1 cellular context compared by ENCODE assay signal in the genomic region with DNA sequence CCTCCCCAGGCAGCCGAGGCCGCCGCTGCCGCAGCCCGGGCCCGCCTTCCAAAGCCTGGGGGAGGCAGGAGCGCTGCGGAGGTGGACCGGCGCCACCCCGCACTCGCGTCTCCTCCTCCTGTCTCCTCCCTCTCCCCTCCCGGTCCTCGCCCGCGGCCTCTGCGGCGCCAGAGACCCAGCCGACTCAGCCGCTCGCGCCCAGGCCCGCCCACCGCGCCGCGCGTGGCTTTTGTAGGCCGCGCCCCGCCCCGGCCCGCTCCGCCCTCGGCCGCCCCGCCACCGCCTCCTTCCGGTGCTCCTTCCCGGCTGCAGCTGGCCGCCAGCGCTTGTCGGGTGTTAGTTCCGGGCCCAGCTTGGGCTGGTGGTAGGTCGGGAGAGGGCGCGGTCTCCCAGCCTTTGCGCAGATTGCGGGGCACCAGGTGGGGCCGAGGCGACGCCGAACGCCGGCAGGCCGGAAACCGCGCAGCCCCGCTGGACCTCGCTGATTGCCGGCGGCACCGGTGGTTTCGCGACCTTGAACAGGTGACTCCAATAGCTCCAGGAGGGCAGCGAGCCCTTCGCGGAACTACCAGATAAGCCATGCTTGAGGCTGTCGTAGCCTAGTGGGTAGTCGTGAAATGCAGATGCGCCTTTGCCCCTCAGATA.
TF ChIP-seq lines count a peak whose summit lies in the region.

A gene with protein sequence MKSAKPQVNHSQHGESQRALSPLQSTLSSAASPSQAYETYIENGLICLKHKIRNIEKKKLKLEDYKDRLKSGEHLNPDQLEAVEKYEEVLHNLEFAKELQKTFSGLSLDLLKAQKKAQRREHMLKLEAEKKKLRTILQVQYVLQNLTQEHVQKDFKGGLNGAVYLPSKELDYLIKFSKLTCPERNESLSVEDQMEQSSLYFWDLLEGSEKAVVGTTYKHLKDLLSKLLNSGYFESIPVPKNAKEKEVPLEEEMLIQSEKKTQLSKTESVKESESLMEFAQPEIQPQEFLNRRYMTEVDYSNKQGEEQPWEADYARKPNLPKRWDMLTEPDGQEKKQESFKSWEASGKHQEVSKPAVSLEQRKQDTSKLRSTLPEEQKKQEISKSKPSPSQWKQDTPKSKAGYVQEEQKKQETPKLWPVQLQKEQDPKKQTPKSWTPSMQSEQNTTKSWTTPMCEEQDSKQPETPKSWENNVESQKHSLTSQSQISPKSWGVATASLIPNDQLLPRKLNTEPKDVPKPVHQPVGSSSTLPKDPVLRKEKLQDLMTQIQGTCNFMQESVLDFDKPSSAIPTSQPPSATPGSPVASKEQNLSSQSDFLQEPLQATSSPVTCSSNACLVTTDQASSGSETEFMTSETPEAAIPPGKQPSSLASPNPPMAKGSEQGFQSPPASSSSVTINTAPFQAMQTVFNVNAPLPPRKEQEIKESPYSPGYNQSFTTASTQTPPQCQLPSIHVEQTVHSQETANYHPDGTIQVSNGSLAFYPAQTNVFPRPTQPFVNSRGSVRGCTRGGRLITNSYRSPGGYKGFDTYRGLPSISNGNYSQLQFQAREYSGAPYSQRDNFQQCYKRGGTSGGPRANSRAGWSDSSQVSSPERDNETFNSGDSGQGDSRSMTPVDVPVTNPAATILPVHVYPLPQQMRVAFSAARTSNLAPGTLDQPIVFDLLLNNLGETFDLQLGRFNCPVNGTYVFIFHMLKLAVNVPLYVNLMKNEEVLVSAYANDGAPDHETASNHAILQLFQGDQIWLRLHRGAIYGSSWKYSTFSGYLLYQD (minus strand): TSS at position 202 of the 645 bp plus-strand sequence. CDS start 1,431 bp downstream, outside the sequence.

TF ChIP-seq in HepG2, 621 proteins besides CTCF, POLR2A, EP300 and RAD21 (continued from another document and continues in another):
- TF ChIP-seq RFXAP (CRISPR knock-in tag; IDR thresholded peaks at IDR 0.05; ENCODE audit: borderline replicate concordance) = no peak
- no peak for TF ChIP-seq ZNF160 (CRISPR knock-in tag; IDR thresholded peaks at IDR 0.05)
- TF ChIP-seq ZNF589 (CRISPR knock-in tag; conservative IDR thresholded peaks at IDR 0.05) = no peak
- peak; percentile 62 for TF ChIP-seq YY1 (IDR thresholded peaks at IDR 0.05; ENCODE audit: insufficient read depth, insufficient replicate concordance, low read depth, low read length)
- TF ChIP-seq SIN3B (IDR thresholded peaks at IDR 0.05; ENCODE audit: low read length) = no peak
- TF ChIP-seq ATF1 (CRISPR knock-in tag; IDR thresholded peaks at IDR 0.05) = no peak
- peak; percentile 87 for TF ChIP-seq PTBP1 (IDR thresholded peaks at IDR 0.05; ENCODE audit: low read depth, low read length, poor library complexity, severe bottlenecking)
- TF ChIP-seq ONECUT2 (CRISPR knock-in tag; IDR thresholded peaks at IDR 0.05) = no peak
- TF ChIP-seq MAX (IDR thresholded peaks at IDR 0.05) = peak; percentile 86
- 0 out of 2 replicates have a peak, but pooled peaks have one; percentile 44 for TF ChIP-seq ZNF605 (CRISPR knock-in tag; IDR thresholded peaks at IDR 0.05)
- TF ChIP-seq SMAD1 (CRISPR knock-in tag; IDR thresholded peaks at IDR 0.05; ENCODE audit: borderline replicate concordance, low read depth) = peak; percentile 89; the same call in 1 of the 2 replicates
- no peak for TF ChIP-seq MBD4 (IDR thresholded peaks at IDR 0.05; ENCODE audit: borderline replicate concordance, low read length)
- TF ChIP-seq KMT2A (CRISPR knock-in tag; IDR thresholded peaks at IDR 0.05) = peak; percentile 74; the same call in 1 of the 2 replicates
- no peak for TF ChIP-seq IRF1 (CRISPR knock-in tag; IDR thresholded peaks at IDR 0.05; ENCODE audit: low read depth)
- TF ChIP-seq POLR2G (IDR thresholded peaks at IDR 0.05; ENCODE audit: low read depth, low read length) = peak; percentile 82
- TF ChIP-seq ZNF841 (CRISPR knock-in tag; IDR thresholded peaks at IDR 0.05; ENCODE audit: borderline replicate concordance) = 0 out of 2 replicates have a peak, but pooled peaks have one; percentile 23
- peak; percentile 96 for TF ChIP-seq ERF (CRISPR knock-in tag; IDR thresholded peaks at IDR 0.05)
- TF ChIP-seq MLLT10 (CRISPR knock-in tag; IDR thresholded peaks at IDR 0.05) = no peak
- TF ChIP-seq ZNF331 (CRISPR knock-in tag; IDR thresholded peaks at IDR 0.05) = no peak; the same call in 1 of the 2 replicates
- TF ChIP-seq NR3C1 (CRISPR knock-in tag; IDR thresholded peaks at IDR 0.05) = no peak
- no peak for TF ChIP-seq RARG (CRISPR knock-in tag; IDR thresholded peaks at IDR 0.05; ENCODE audit: low read depth)
- no peak for TF ChIP-seq LCORL (IDR thresholded peaks at IDR 0.05)
- TF ChIP-seq LCORL (CRISPR knock-in tag; IDR thresholded peaks at IDR 0.05) = peak; percentile 94
- peak; percentile 32; the same call in 1 of the 2 replicates for TF ChIP-seq SOX5 (CRISPR knock-in tag; IDR thresholded peaks at IDR 0.05; ENCODE audit: borderline replicate concordance)
- peak; percentile 82; the same call in 1 of the 2 replicates for TF ChIP-seq ZNF746 (CRISPR knock-in tag; IDR thresholded peaks at IDR 0.05)
- TF ChIP-seq YEATS4 (CRISPR knock-in tag; IDR thresholded peaks at IDR 0.05; ENCODE audit: borderline replicate concordance) = peak; percentile 74; the same call in 1 of the 2 replicates
- peak; percentile 90; the same call in 1 of the 2 replicates for TF ChIP-seq FOXC1 (CRISPR knock-in tag; IDR thresholded peaks at IDR 0.05; ENCODE audit: borderline replicate concordance)
- no peak for TF ChIP-seq MATR3 (CRISPR knock-in tag; IDR thresholded peaks at IDR 0.05)
- TF ChIP-seq, protein P1, sequence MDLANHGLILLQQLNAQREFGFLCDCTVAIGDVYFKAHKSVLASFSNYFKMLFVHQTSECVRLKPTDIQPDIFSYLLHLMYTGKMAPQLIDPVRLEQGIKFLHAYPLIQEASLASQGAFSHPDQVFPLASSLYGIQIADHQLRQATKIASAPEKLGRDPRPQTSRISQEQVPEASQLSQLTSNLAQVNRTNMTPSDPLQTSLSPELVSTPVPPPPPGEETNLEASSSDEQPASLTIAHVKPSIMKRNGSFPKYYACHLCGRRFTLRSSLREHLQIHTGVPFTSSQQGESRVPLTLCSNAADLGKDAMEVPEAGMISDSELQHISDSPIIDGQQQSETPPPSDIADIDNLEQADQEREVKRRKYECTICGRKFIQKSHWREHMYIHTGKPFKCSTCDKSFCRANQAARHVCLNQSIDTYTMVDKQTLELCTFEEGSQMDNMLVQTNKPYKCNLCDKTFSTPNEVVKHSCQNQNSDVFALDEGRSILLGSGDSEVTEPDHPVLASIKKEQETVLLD (CRISPR knock-in tag; IDR thresholded peaks at IDR 0.05; ENCODE audit: low read depth) = peak; percentile 95
- no peak for TF ChIP-seq BRCA1 (CRISPR knock-in tag; IDR thresholded peaks at IDR 0.05)
- no peak for TF ChIP-seq FOXA1 (IDR thresholded peaks at IDR 0.05)
- peak; percentile 52 for TF ChIP-seq FOXA1 (CRISPR knock-in tag; IDR thresholded peaks at IDR 0.05)
- TF ChIP-seq FIP1L1 (IDR thresholded peaks at IDR 0.05; ENCODE audit: borderline replicate concordance, insufficient read depth, low read depth, low read length) = 0 out of 2 replicates have a peak, but pooled peaks have one; percentile 37
- TF ChIP-seq RARA (CRISPR knock-in tag; IDR thresholded peaks at IDR 0.05) = peak; percentile 63
- TF ChIP-seq GFI1 (CRISPR knock-in tag; IDR thresholded peaks at IDR 0.05; ENCODE audit: borderline replicate concordance) = peak; percentile 89; the same call in 1 of the 2 replicates
- TF ChIP-seq ZBTB42 (CRISPR knock-in tag; IDR thresholded peaks at IDR 0.05) = no peak
- no peak; the same call in 1 of the 2 replicates for TF ChIP-seq ZSCAN20 (CRISPR knock-in tag; IDR thresholded peaks at IDR 0.05; ENCODE audit: borderline replicate concordance)
- TF ChIP-seq HMG20A (CRISPR knock-in tag; IDR thresholded peaks at IDR 0.05; ENCODE audit: borderline replicate concordance) = peak; percentile 34; the same call in 1 of the 2 replicates
- TF ChIP-seq ZKSCAN1 (IDR thresholded peaks at IDR 0.05; ENCODE audit: low read length) = peak; percentile 16; the same call in 1 of the 2 replicates
- no peak for TF ChIP-seq GPBP1L1 (CRISPR knock-in tag; IDR thresholded peaks at IDR 0.05)
- peak; percentile 83; the same call in 1 of the 2 replicates for TF ChIP-seq TFDP1 (CRISPR knock-in tag; IDR thresholded peaks at IDR 0.05; ENCODE audit: borderline replicate concordance)
- TF ChIP-seq ARNT (IDR thresholded peaks at IDR 0.05) = no peak
- no peak for TF ChIP-seq HNRNPL (IDR thresholded peaks at IDR 0.05; ENCODE audit: low read depth, low read length)
- TF ChIP-seq, protein P2, sequence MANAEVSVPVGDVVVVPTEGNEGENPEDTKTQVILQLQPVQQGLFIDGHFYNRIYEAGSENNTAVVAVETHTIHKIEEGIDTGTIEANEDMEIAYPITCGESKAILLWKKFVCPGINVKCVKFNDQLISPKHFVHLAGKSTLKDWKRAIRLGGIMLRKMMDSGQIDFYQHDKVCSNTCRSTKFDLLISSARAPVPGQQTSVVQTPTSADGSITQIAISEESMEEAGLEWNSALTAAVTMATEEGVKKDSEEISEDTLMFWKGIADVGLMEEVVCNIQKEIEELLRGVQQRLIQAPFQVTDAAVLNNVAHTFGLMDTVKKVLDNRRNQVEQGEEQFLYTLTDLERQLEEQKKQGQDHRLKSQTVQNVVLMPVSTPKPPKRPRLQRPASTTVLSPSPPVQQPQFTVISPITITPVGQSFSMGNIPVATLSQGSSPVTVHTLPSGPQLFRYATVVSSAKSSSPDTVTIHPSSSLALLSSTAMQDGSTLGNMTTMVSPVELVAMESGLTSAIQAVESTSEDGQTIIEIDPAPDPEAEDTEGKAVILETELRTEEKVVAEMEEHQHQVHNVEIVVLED (CRISPR knock-in tag; IDR thresholded peaks at IDR 0.05; ENCODE audit: borderline replicate concordance) = peak; percentile 80
- peak; percentile 92 for TF ChIP-seq ZNF414 (CRISPR knock-in tag; IDR thresholded peaks at IDR 0.05)
- TF ChIP-seq ZNF569 (CRISPR knock-in tag; IDR thresholded peaks at IDR 0.05; ENCODE audit: borderline replicate concordance) = no peak
- no peak for TF ChIP-seq RBM39 (IDR thresholded peaks at IDR 0.05; ENCODE audit: low read depth, low read length, poor library complexity, severe bottlenecking)
- no peak for TF ChIP-seq ZKSCAN5 (CRISPR knock-in tag; IDR thresholded peaks at IDR 0.05)
- no peak for TF ChIP-seq SNAI1 (CRISPR knock-in tag; IDR thresholded peaks at IDR 0.05; ENCODE audit: borderline replicate concordance)
- no peak for TF ChIP-seq ZNF468 (CRISPR knock-in tag; IDR thresholded peaks at IDR 0.05)
- TF ChIP-seq TMF1 (CRISPR knock-in tag; IDR thresholded peaks at IDR 0.05; ENCODE audit: low read depth) = peak; percentile 80
- TF ChIP-seq ATAD3A (CRISPR knock-in tag; IDR thresholded peaks at IDR 0.05) = no peak
- TF ChIP-seq ZSCAN30 (CRISPR knock-in tag; IDR thresholded peaks at IDR 0.05) = no peak
- no peak for TF ChIP-seq PCBP2 (optimal IDR thresholded peaks at IDR 0.05; ENCODE audit: low read depth, low read length, poor library complexity, severe bottlenecking)
- TF ChIP-seq ZNF337 (CRISPR knock-in tag; IDR thresholded peaks at IDR 0.05; ENCODE audit: borderline replicate concordance, low read depth) = no peak
- TF ChIP-seq, protein P3, sequence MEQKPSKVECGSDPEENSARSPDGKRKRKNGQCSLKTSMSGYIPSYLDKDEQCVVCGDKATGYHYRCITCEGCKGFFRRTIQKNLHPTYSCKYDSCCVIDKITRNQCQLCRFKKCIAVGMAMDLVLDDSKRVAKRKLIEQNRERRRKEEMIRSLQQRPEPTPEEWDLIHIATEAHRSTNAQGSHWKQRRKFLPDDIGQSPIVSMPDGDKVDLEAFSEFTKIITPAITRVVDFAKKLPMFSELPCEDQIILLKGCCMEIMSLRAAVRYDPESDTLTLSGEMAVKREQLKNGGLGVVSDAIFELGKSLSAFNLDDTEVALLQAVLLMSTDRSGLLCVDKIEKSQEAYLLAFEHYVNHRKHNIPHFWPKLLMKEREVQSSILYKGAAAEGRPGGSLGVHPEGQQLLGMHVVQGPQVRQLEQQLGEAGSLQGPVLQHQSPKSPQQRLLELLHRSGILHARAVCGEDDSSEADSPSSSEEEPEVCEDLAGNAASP (CRISPR knock-in tag; IDR thresholded peaks at IDR 0.05; ENCODE audit: borderline replicate concordance) = peak; percentile 79
